Comparison of ENCODE assay signal across 12 cellular contexts in the genomic region with DNA sequence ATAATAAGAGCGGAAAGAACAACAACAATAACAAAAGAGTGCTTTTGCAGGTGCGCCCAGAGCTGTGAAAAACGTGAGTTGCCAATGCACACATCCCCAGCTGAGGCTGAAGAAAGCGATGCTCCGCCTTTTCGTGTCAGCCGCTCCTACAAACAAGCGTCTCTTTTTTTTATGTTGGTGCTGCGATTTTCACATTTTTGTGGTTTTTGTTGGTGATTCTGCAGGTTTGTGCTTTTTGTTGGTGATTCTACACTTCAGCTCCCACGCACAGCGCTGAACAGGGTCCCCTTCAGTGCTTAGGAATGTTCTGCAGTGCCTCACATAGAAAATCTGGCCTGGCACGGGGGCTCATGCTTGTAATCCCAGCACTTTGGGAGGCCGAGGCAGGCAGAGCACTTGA. TPM values are rescaled to one million over a fixed set of nuclear protein-coding genes. Genes with fewer than 3 reads are reported as not detected.
DNase-seq lines count a peak whose midpoint lies in the region; ATAC-seq and TF ChIP-seq lines count a peak whose summit lies in the region.
"Had no signal": no experiment of that assay in that cellular context is flagged by ENCODE, and none has a peak within 500 bp of the region (broad histone marks: within the 10 kb centered on the region; RNA-seq: fewer than 3 reads in every experiment).

No MANE protein-coding gene starts in this region.

- DNase-seq in GM23338 (ENCODE audit: low spot score) = no peak
- DNase-seq in adipocyte (ENCODE audit: low read depth) = peak; percentile 89
- DNase-seq in hepatic stellate cell (ENCODE audit: low spot score) = peak; percentile 45
- peak; percentile 76 to 83 for DNase-seq in thyroid gland
- no peak for DNase-seq in immature natural killer cell
- DNase-seq in omental fat pad (ENCODE audit: low spot score) = no peak
- no peak for DNase-seq in activated naive CD4-positive, alpha-beta T cell (lab: John Stamatoyannopoulos, UW)
- DNase-seq: anterior cingulate cortex, erythroblast, left ventricle myocardium superior had no signal

- H3K4me1 ChIP-seq in GM23338 (ENCODE audit: insufficient read depth) (peaks cover 17% of the 10 kb centered on the region), adipocyte (ENCODE audit: control insufficient read depth, insufficient read depth, low read length) (peaks cover 28% of the 10 kb centered on the region), thyroid gland (peaks cover 18 to 20% of the 10 kb centered on the region in 2 donors)

- no peak overlapping the region; the same call in 1 of the 2 replicates for H3K27ac ChIP-seq in GM23338 (ENCODE audit: low read depth)
- H3K27ac ChIP-seq in thyroid gland = peak overlapping the region in 1 of 3 donors; percentile 30

- WGBS in thyroid gland, 2 donors = 26 to 34% methylated on average over 13 of the region's 13 CpGs

- H3F3A ChIP-seq in GM23338 (replicated peaks; ENCODE audit: low read depth) = no peaks in the 10 kb centered on the region; the same call in 1 of the 2 replicates

- H3K36me3 Mint-ChIP-seq in GM23338 (ENCODE audit: low read depth) = no peaks in the 10 kb centered on the region
- no peaks in the 10 kb centered on the region for H3K36me3 Mint-ChIP-seq in immature natural killer cell

- H3K79me2 ChIP-seq in GM23338 (replicated peaks; ENCODE audit: insufficient read depth) = no peaks in the 10 kb centered on the region

- H3K4me3 Mint-ChIP-seq in GM23338 (peak overlapping the region; percentile 25; the same call in 1 of the 3 replicates), immature natural killer cell (no peak overlapping the region)

- TF ChIP-seq CTCF in GM23338 (conservative IDR thresholded peaks at IDR 0.05; ENCODE audit: low read depth in 2 of 2) (no peak), thyroid gland (IDR thresholded peaks at IDR 0.05) (no peak), omental fat pad (IDR thresholded peaks at IDR 0.05) (no peak)

- H3K4me1 Mint-ChIP-seq in GM23338 (peaks cover 38% of the 10 kb centered on the region), immature natural killer cell (no peaks in the 10 kb centered on the region)

- H3K36me3 ChIP-seq in GM23338 (ENCODE audit: insufficient read depth) = no peaks in the 10 kb centered on the region
- H3K36me3 ChIP-seq in adipocyte (ENCODE audit: control insufficient read depth, insufficient read depth, low read length, severe bottlenecking) = no peaks in the 10 kb centered on the region
- H3K36me3 ChIP-seq in thyroid gland = no peaks in the 10 kb centered on the region

- H2AFZ ChIP-seq in GM23338 = peak overlapping the region; percentile 93

- ATAC-seq in GM23338 = no peak
- no peak for ATAC-seq in HG03460 (IDR thresholded peaks at IDR 0.05; ENCODE audit: unreplicated experiment)
- no peak for ATAC-seq in omental fat pad (ENCODE audit: low FRiP score)
- ATAC-seq: left ventricle myocardium superior had no signal

- no peaks in the 10 kb centered on the region for H3K9me3 Mint-ChIP-seq in GM23338
- H3K9me3 Mint-ChIP-seq in immature natural killer cell = no peaks in the 10 kb centered on the region

- peak overlapping the region; percentile 31; the same call in 1 of the 2 replicates for H3K4me2 ChIP-seq in GM23338

- no peak overlapping the region for H3K4me3 ChIP-seq in GM23338
- no peak overlapping the region for H3K4me3 ChIP-seq in adipocyte (ENCODE audit: low read length)
- H3K4me3 ChIP-seq in thyroid gland (replicated peaks in 1 of 3) = no peak overlapping the region

- H3K9me3 ChIP-seq in adipocyte (ENCODE audit: control insufficient read depth, low read length) = no peaks in the 10 kb centered on the region
- H3K9me3 ChIP-seq in thyroid gland = no peaks in the 10 kb centered on the region

- H3K27ac Mint-ChIP-seq in GM23338 = no peak overlapping the region
- H3K27ac Mint-ChIP-seq in immature natural killer cell = no peak overlapping the region

- no peak for TF ChIP-seq POLR2A in thyroid gland (IDR thresholded peaks at IDR 0.05)

- H3K27me3 Mint-ChIP-seq in GM23338 (ENCODE audit: insufficient read depth, low read depth, poor library complexity) = peaks cover 17% of the 10 kb centered on the region
- peaks cover 0 to 14% (median 2%) of the 10 kb centered on the region in 3 donors for H3K27me3 Mint-ChIP-seq in immature natural killer cell (ENCODE audit: low read depth in 3 of 3)

- no peak overlapping the region for H3K9ac ChIP-seq in adipocyte (ENCODE audit: low read length)

- intact Hi-C loops in thyroid gland (cut with DNase I) = no loop called here

- H3K27me3 ChIP-seq in GM23338 (ENCODE audit: insufficient read depth) = no peaks in the 10 kb centered on the region
- H3K27me3 ChIP-seq in adipocyte (replicated peaks; ENCODE audit: control insufficient read depth, insufficient read depth, low read length) = peaks cover 2% of the 10 kb centered on the region
- no peaks in the 10 kb centered on the region for H3K27me3 ChIP-seq in thyroid gland

- no peaks in the 10 kb centered on the region for H4K20me1 ChIP-seq in GM23338 (replicated peaks; ENCODE audit: insufficient read depth)

- H3K9me2 ChIP-seq in GM23338 (ENCODE audit: insufficient read depth) = no peaks in the 10 kb centered on the region

TF ChIP-seq in GM23338, 12 proteins besides CTCF, POLR2A, EP300 and RAD21 (continues in another document):
- TF ChIP-seq ZNF114 (CRISPR knock-in tag; IDR thresholded peaks at IDR 0.05) = no peak

RNA-seq across cellular contexts. Expression of a gene that starts 7.3 kb away (rescaled TPM):
- total RNA-seq in GM23338 (2014; rRNA removed; shearing (Covaris generic)) = 0.23 and 0.94 TPM in 2 replicates
- polyA plus RNA-seq in GM23338 (2016; fragmentation: Nextera tagmentation; extraction: Ambion mirVana) (0.27 and 0.80 TPM in 2 replicates), immature natural killer cell (not detected)
- total RNA-seq in thyroid gland (10 to 100 TPM in 1 of 4 donors, under 1 TPM in 1, not detected in 2; 0.94 to 14.8 TPM), omental fat pad (1 to 10 TPM in 1 of 4 donors, under 1 TPM in 2, not detected in 1; 0.36 to 1.5 (median 0.79) TPM)

RNA-seq across cellular contexts. Expression of a gene that starts 15.7 kb away (rescaled TPM):
- 2.0 and 3.5 TPM in 2 replicates for total RNA-seq in GM23338 (2014; rRNA removed; shearing (Covaris generic))
- 0.82 and 1.1 TPM in 2 replicates for polyA plus RNA-seq in GM23338 (2016; fragmentation: Nextera tagmentation; extraction: Ambion mirVana)
- not detected for total RNA-seq in thyroid gland
- not detected for polyA plus RNA-seq in immature natural killer cell
- total RNA-seq in omental fat pad = under 1 TPM in 1 of 4 donors, not detected in 3; 0.56 TPM
- polyA plus RNA-seq: thymus had no signal

RNA-seq across cellular contexts. Expression of a gene that starts 28.0 kb away (rescaled TPM):
- 8.4 and 12.2 TPM in 2 replicates for total RNA-seq in GM23338 (2014; rRNA removed; shearing (Covaris generic))
- 7.3 and 8.6 TPM in 2 replicates for polyA plus RNA-seq in GM23338 (2016; fragmentation: Nextera tagmentation; extraction: Ambion mirVana)
- total RNA-seq in thyroid gland = 1 to 10 TPM; 4.0 to 7.5 (median 6.6) TPM
- under 1 TPM in 2 of 3 donors, not detected in 1; 0.19 to 0.64 TPM for polyA plus RNA-seq in immature natural killer cell
- total RNA-seq in omental fat pad = 1 to 10 TPM; 1.3 to 4.0 (median 2.3) TPM

RNA-seq across cellular contexts. Expression of a gene that starts 46.7 kb away (rescaled TPM):
- total RNA-seq in GM23338 (2014; rRNA removed; shearing (Covaris generic)) = 10.1 and 12.6 TPM in 2 replicates
- 5.3 and 5.4 TPM in 2 replicates for polyA plus RNA-seq in GM23338 (2016; fragmentation: Nextera tagmentation; extraction: Ambion mirVana)
- 10 to 100 TPM in 3 of 4 donors, 1 to 10 TPM in 1; 9.0 to 18.5 (median 14.0) TPM for total RNA-seq in thyroid gland
- 1 to 10 TPM in 2 of 3 donors, under 1 TPM in 1; 0.63 to 1.7 (median 1.0) TPM for polyA plus RNA-seq in immature natural killer cell
- 1 to 10 TPM; 4.2 to 7.1 (median 5.0) TPM for total RNA-seq in omental fat pad

RNA-seq across cellular contexts. Expression of a gene that starts 47.5 kb away (rescaled TPM):
- total RNA-seq in GM23338 (2014; rRNA removed; shearing (Covaris generic)) = 8.3 and 16.5 TPM in 2 replicates
- polyA plus RNA-seq in GM23338 (2016; fragmentation: Nextera tagmentation; extraction: Ambion mirVana) = 5.7 and 6.0 TPM in 2 replicates
- 10 to 100 TPM; 13.0 to 34.2 (median 28.9) TPM for total RNA-seq in thyroid gland
- 10 to 100 TPM; 23.9 to 36.4 (median 31.7) TPM for polyA plus RNA-seq in immature natural killer cell
- 10 to 100 TPM; 15.6 to 27.5 (median 17.4) TPM for total RNA-seq in omental fat pad

Comparison
In these comparisons a context has a peak if more than half of its experiments do, and no peak if none do; other contexts are left out.
1. DNase-seq: peak in adipocyte (single experiment), hepatic stellate cell (single experiment) and thyroid gland (2 of 2); none in GM23338 (single experiment), immature natural killer cell (0 of 3), omental fat pad (single experiment) and activated naive CD4-positive, alpha-beta T cell (0 of 4).